8 cellular contexts compared by ENCODE assay signal in genomic region chr6:125301435-125302391, GRCh38. TPM values are rescaled to one million over a fixed set of nuclear protein-coding genes. Genes with fewer than 3 reads are reported as not detected.
A peak's percentile ranks its signal among the peaks of the same experiment; 100 is the strongest.
DNase-seq lines count a peak whose midpoint lies in the region; ATAC-seq, FAIRE-seq and TF ChIP-seq lines count a peak whose summit lies in the region.

A gene with protein sequence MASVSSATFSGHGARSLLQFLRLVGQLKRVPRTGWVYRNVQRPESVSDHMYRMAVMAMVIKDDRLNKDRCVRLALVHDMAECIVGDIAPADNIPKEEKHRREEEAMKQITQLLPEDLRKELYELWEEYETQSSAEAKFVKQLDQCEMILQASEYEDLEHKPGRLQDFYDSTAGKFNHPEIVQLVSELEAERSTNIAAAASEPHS (minus strand): TSS chr6:125301967. CDS start chr6:125301932, 35 bp downstream.

- no peaks in the 10 kb centered on the region for H3K9me3 ChIP-seq in Caco-2
- H3K9me3 ChIP-seq in suprapubic skin: no peaks in the 10 kb centered on the region

- POLR2A ChIA-PET in Caco-2 (lab: Charles Lee): interaction anchor here (0.6 to 1.0 kb wide), 5 partner anchors 100 to 599 kb away, joined by 3 to 6 read pairs (median 3); partner anchors contain the start of gene NCOA7

- H3K36me3 ChIP-seq in Caco-2 (ENCODE audit: control insufficient read depth, insufficient read depth, low read length) (no peaks in the 10 kb centered on the region; the same call in 1 of the 2 replicates), suprapubic skin (peaks cover 18% of the 10 kb centered on the region)

- H3K4me3 ChIP-seq in Caco-2 (ENCODE audit: low read depth, low read length) (peak within 1 kb of the TSS; percentile 64), fibroblast of pulmonary artery (replicated peaks; ENCODE audit: low read depth, low read length) (peak within 1 kb of the TSS; percentile 72), suprapubic skin (peak within 1 kb of the TSS; percentile 88)

- H3K4me1 Mint-ChIP-seq in Caco-2 (ENCODE audit: low read depth, unreplicated experiment): peaks cover 23% of the 10 kb centered on the region
- H3K4me1 Mint-ChIP-seq in natural killer cell treated with Interleukin-12 subunit alpha and Interleukin-12 subunit beta and Interleukin-15 and Interleukin-18, amount 100 ng/mL, for 72 hours (ENCODE audit: low read depth in 2 of 2): peaks cover 41 to 47% of the 10 kb centered on the region in 2 donors

- no peaks in the 10 kb centered on the region for H3K27me3 Mint-ChIP-seq in Caco-2 (ENCODE audit: insufficient read depth, unreplicated experiment)
- peaks cover 0 to 10% of the 10 kb centered on the region in 2 donors for H3K27me3 Mint-ChIP-seq in natural killer cell treated with Interleukin-12 subunit alpha and Interleukin-12 subunit beta and Interleukin-15 and Interleukin-18, amount 100 ng/mL, for 72 hours

- H3K27me3 ChIP-seq in Caco-2 (replicated peaks; ENCODE audit: control insufficient read depth, insufficient read depth, low read length) (no peaks in the 10 kb centered on the region), suprapubic skin (no peaks in the 10 kb centered on the region)

- ATAC-seq in GM19395 (IDR thresholded peaks at IDR 0.05; ENCODE audit: unreplicated experiment): peak; percentile 82
- ATAC-seq in HG03469 (IDR thresholded peaks at IDR 0.05; ENCODE audit: unreplicated experiment): peak; percentile 64
- peak; percentile 91 to 92 for ATAC-seq in natural killer cell treated with Interleukin-12 subunit alpha and Interleukin-12 subunit beta and Interleukin-15 and Interleukin-18, amount 100 ng/mL, for 72 hours

- TF ChIP-seq POLR2A in suprapubic skin (IDR thresholded peaks at IDR 0.05): no peak

- CTCF ChIA-PET in Caco-2 (lab: Charles Lee): no interaction called here

- H3K4me1 ChIP-seq in Caco-2: peaks cover 12% of the 10 kb centered on the region
- H3K4me1 ChIP-seq in suprapubic skin: peaks cover 22% of the 10 kb centered on the region

- H3K27ac Mint-ChIP-seq in Caco-2 (ENCODE audit: unreplicated experiment): peak within 1 kb of the TSS; percentile 88
- peak within 1 kb of the TSS; percentile 95 to 96 for H3K27ac Mint-ChIP-seq in natural killer cell treated with Interleukin-12 subunit alpha and Interleukin-12 subunit beta and Interleukin-15 and Interleukin-18, amount 100 ng/mL, for 72 hours

- TF ChIP-seq CTCF in Caco-2 (IDR thresholded peaks at IDR 0.05; ENCODE audit: insufficient read depth in 1 of 2, low read depth in 1 of 2, low read length in 1 of 2, severe bottlenecking in 1 of 2, unreplicated experiment in 1 of 2) (no peak), fibroblast of pulmonary artery (IDR thresholded peaks at IDR 0.05; ENCODE audit: low read length, missing control alignments) (no peak), suprapubic skin (IDR thresholded peaks at IDR 0.05) (no peak)

- WGBS in suprapubic skin: 7% methylated on average over 32 of the region's 67 CpGs

- TF ChIP-seq EP300 in suprapubic skin (IDR thresholded peaks at IDR 0.05): no peak

- H3K36me3 Mint-ChIP-seq in Caco-2 (ENCODE audit: insufficient read depth, unreplicated experiment): peaks cover 20% of the 10 kb centered on the region
- H3K36me3 Mint-ChIP-seq in natural killer cell treated with Interleukin-12 subunit alpha and Interleukin-12 subunit beta and Interleukin-15 and Interleukin-18, amount 100 ng/mL, for 72 hours: peaks cover 25% of the 10 kb centered on the region

- intact Hi-C loops in Caco-2 (cut with micrococcal nuclease; ENCODE audit: unreplicated experiment): loop anchor here (2.0 kb wide), 2 partner anchors 109 to 149 kb away; partner anchors contain the start of gene TPD52L1

- H3K4me3 Mint-ChIP-seq in Caco-2 (ENCODE audit: unreplicated experiment): peak within 1 kb of the TSS; percentile 90
- peak within 1 kb of the TSS; percentile 95 for H3K4me3 Mint-ChIP-seq in natural killer cell treated with Interleukin-12 subunit alpha and Interleukin-12 subunit beta and Interleukin-15 and Interleukin-18, amount 100 ng/mL, for 72 hours

- DNase-seq in Caco-2: peak; percentile 72 to 81
- DNase-seq in RCC 7860 (ENCODE audit: low spot score): peak; percentile 38
- DNase-seq in activated T-helper 9 cell treated with anti-CD3 and anti-CD28 coated beads, Interleukin-2, amount 50 U/mL, for 16 hours (ENCODE audit: low read depth): peak; percentile 32
- peak; percentile 76 for DNase-seq in fibroblast of pulmonary artery (ENCODE audit: low read depth)
- DNase-seq in natural killer cell treated with Interleukin-12 subunit alpha and Interleukin-12 subunit beta and Interleukin-15 and Interleukin-18, amount 100 ng/mL, for 72 hours (ENCODE audit: low spot score): peak; percentile 89
- peak; percentile 80 to 85 for DNase-seq in suprapubic skin (ENCODE audit: low spot score in 2 of 2)

- FAIRE-seq in RCC 7860 (lab: Jason Lieb, UNC): no peak

- peaks cover 14% of the 10 kb centered on the region for H3K9me3 Mint-ChIP-seq in Caco-2 (ENCODE audit: unreplicated experiment)
- H3K9me3 Mint-ChIP-seq in natural killer cell treated with Interleukin-12 subunit alpha and Interleukin-12 subunit beta and Interleukin-15 and Interleukin-18, amount 100 ng/mL, for 72 hours: peaks cover 5% of the 10 kb centered on the region

- no TSS peak for BruUV-seq in Caco-2 (replicated peaks; lab: Mats Ljungman, UMichigan)

- peak within 1 kb of the TSS; percentile 93 for H3K27ac ChIP-seq in suprapubic skin

RNA-seq across cellular contexts. Expression of the gene that starts here (rescaled TPM):
- total RNA-seq in Caco-2 (2022): 62.1 and 66.5 TPM in 2 replicates
- total RNA-seq in natural killer cell treated with Interleukin-12 subunit alpha and Interleukin-12 subunit beta and Interleukin-15 and Interleukin-18, amount 100 ng/mL, for 72 hours: 10 to 100 TPM; 36.8 to 44.0 TPM
- total RNA-seq in suprapubic skin: 10 to 100 TPM; 52.0 to 78.3 (median 66.5) TPM

Comparison
In these comparisons a context has a peak if more than half of its experiments do, and no peak if none do; other contexts are left out.
1. Peak in every context shown above with its lines: DNase-seq, ATAC-seq, H3K4me3 ChIP-seq and H3K27ac ChIP-seq.
2. DNase-seq: peak in every context shown above with its lines; median percentile 89 in natural killer cell treated with Interleukin-12 subunit alpha and Interleukin-12 subunit beta and Interleukin-15 and Interleukin-18, amount 100 ng/mL, for 72 hours; 82 in suprapubic skin; 76 in Caco-2; 76 in fibroblast of pulmonary artery; 38 in RCC 7860; 32 in activated T-helper 9 cell treated with anti-CD3 and anti-CD28 coated beads, Interleukin-2, amount 50 U/mL, for 16 hours.